ENCODE assay signal across 7 cellular contexts in genomic region chr18:2970762-2971659, GRCh38. TPM values are rescaled to one million over a fixed set of nuclear protein-coding genes. Genes with fewer than 3 reads are reported as not detected.
DNase-seq lines count a peak whose midpoint lies in the region; ATAC-seq and TF ChIP-seq lines count a peak whose summit lies in the region.

No MANE protein-coding gene starts in this region.

- H3K27ac ChIP-seq in heart right ventricle (peak overlapping the region in 2 of 10 donors; percentile 36 to 88), stomach (peak overlapping the region; percentile 58 to 75 (median 61))

- intact Hi-C loops in heart right ventricle (cut with DNase I) (no loop called here), stomach (cut with DNase I; ENCODE audit: low total_unique reads) (no loop called here)

- ATAC-seq in HG02885 (IDR thresholded peaks at IDR 0.05; ENCODE audit: poor library complexity, unreplicated experiment) (peak; percentile 30), heart right ventricle (peak; percentile 46 to 78 (median 56)), GM21786 (IDR thresholded peaks at IDR 0.05; ENCODE audit: unreplicated experiment) (no peak)

- H3K36me3 ChIP-seq in heart right ventricle (no peaks in the 10 kb centered on the region), stomach (no peaks in the 10 kb centered on the region)

- no peaks in the 10 kb centered on the region for H3K9me3 ChIP-seq in heart right ventricle
- H3K9me3 ChIP-seq in stomach, result no peaks in the 10 kb centered on the region

- H3K27me3 ChIP-seq in heart right ventricle (no peaks in the 10 kb centered on the region), stomach (no peaks in the 10 kb centered on the region)

- no peak for TF ChIP-seq POLR2A in stomach (IDR thresholded peaks at IDR 0.05)

- H3K4me3 ChIP-seq in heart right ventricle (peak overlapping the region in 1 of 10 donors; percentile 36), stomach (no peak overlapping the region)

- TF ChIP-seq CTCF in heart right ventricle (IDR thresholded peaks at IDR 0.05) (no peak), stomach (IDR thresholded peaks at IDR 0.05) (no peak)

- peak; percentile 32 to 42 for DNase-seq in activated CD4-positive, alpha-beta T cell treated with anti-CD3 and anti-CD28 coated beads for 4 hours
- DNase-seq in heart right ventricle (no peak), stomach (no peak), H4 (ENCODE audit: low spot score) (no peak), DMS79 (lab: John Stamatoyannopoulos, UW) (no peak)

- TF ChIP-seq EP300 in stomach (IDR thresholded peaks at IDR 0.05), result no peak

- H3K4me1 ChIP-seq in heart right ventricle, result peaks cover 0 to 77% (median 63%) of the 10 kb centered on the region in 9 donors
- H3K4me1 ChIP-seq in stomach, result peaks cover 61 to 96% (median 77%) of the 10 kb centered on the region in 4 donors

- 71 to 74% methylated on average over 11 of the region's 11 CpGs for WGBS in heart right ventricle, 2 donors
- WGBS in stomach, 5 donors, result 60 to 78% (median 70%) methylated on average over 11 of the region's 11 CpGs

RNA-seq across cellular contexts. Expression of gene LPIN2, which starts 41.9 kb away (rescaled TPM):
- total RNA-seq in heart right ventricle (10 to 100 TPM in 4 of 10 donors, 1 to 10 TPM in 6; 6.8 to 15.9 (median 8.2) TPM), stomach (10 to 100 TPM in 4 of 5 donors, 1 to 10 TPM in 1; 9.3 to 86.8 (median 13.4) TPM)
- polyA plus RNA-seq in heart right ventricle (1 to 10 TPM; 1.9 to 5.0 TPM), stomach (10 to 100 TPM in 2 of 3 donors, 1 to 10 TPM in 1; 4.0 to 42.8 (median 12.5) TPM)
- 17.1 and 21.6 TPM in 2 replicates for total RNA-seq in H4 (2014; rRNA removed; shearing (Covaris generic))

Comparison
In these comparisons a context has a peak if more than half of its experiments do, and no peak if none do; other contexts are left out.
1. DNase-seq: peak in activated CD4-positive, alpha-beta T cell treated with anti-CD3 and anti-CD28 coated beads for 4 hours (2 of 2); none in heart right ventricle (0 of 2), stomach (single experiment), H4 (single experiment) and DMS79 (single experiment).